9 cellular contexts compared by ENCODE assay signal in genomic region chr18:63237911-63238710, GRCh38.
DNase-seq lines count a peak whose midpoint lies in the region; ATAC-seq and TF ChIP-seq lines count a peak whose summit lies in the region.
"Had no signal": no experiment of that assay in that cellular context is flagged by ENCODE, and none has a peak within 500 bp of the region (broad histone marks: within the 10 kb centered on the region; RNA-seq: fewer than 3 reads in every experiment).

No MANE protein-coding gene starts in this region.

- H3K4me2 ChIP-seq in OCI-LY7 (ENCODE audit: low read length) = no peak overlapping the region

- no TSS peak for BruUV-seq in OCI-LY7 (replicated peaks; lab: Mats Ljungman, UMichigan)

- H3K4me1 ChIP-seq in mucosa of rectum (ENCODE audit: control insufficient read depth in 2 of 2, insufficient read depth in 2 of 2, low read length in 2 of 2) (peaks cover 10 to 12% of the 10 kb centered on the region in 2 donors), OCI-LY7 (ENCODE audit: insufficient read depth, low read length, poor library complexity, severe bottlenecking) (no peaks in the 10 kb centered on the region)

- H3K36me3 ChIP-seq in MG63 = no peaks in the 10 kb centered on the region; the same call in 1 of the 2 replicates
- no peaks in the 10 kb centered on the region for H3K36me3 ChIP-seq in mucosa of rectum (ENCODE audit: control insufficient read depth in 2 of 2, insufficient read depth in 2 of 2, low read length in 2 of 2)
- H3K36me3 ChIP-seq in OCI-LY7 (ENCODE audit: insufficient read depth, low read length) = no peaks in the 10 kb centered on the region

- H2AFZ ChIP-seq in OCI-LY7 (ENCODE audit: low read length) = no peak overlapping the region

- H3K27ac ChIP-seq in mucosa of rectum (ENCODE audit: low read depth in 2 of 2, low read length in 2 of 2) (peak overlapping the region; percentile 64 to 74), OCI-LY7 (ENCODE audit: low read depth, low read length, poor library complexity, severe bottlenecking) (no peak overlapping the region)

- ATAC-seq in GM21381 (IDR thresholded peaks at IDR 0.05; ENCODE audit: unreplicated experiment) (no peak), GM19455 (IDR thresholded peaks at IDR 0.05; ENCODE audit: unreplicated experiment) (no peak)
- ATAC-seq: GM12878 had no signal

- no peak for TF ChIP-seq CTCF in AG09309 (IDR thresholded peaks at IDR 0.05; ENCODE audit: control insufficient read depth, insufficient read depth, low read depth, low read length, missing control alignments)
- TF ChIP-seq CTCF in epithelial cell of esophagus (IDR thresholded peaks at IDR 0.05; ENCODE audit: insufficient read depth, low read depth, low read length, missing control alignments) = no peak
- TF ChIP-seq CTCF in OCI-LY7 (conservative IDR thresholded peaks at IDR 0.05; ENCODE audit: low read length) = no peak

- H3K4me3 ChIP-seq in AG09309 (ENCODE audit: control insufficient read depth, low read depth, low read length) = no peak overlapping the region; the same call in 1 of the 2 replicates
- H3K4me3 ChIP-seq in MG63 = peak overlapping the region; percentile 19
- no peak overlapping the region for H3K4me3 ChIP-seq in epithelial cell of esophagus (ENCODE audit: low read length)
- peak overlapping the region in 1 of 2 donors; percentile 46 for H3K4me3 ChIP-seq in mucosa of rectum (ENCODE audit: low read length in 2 of 2)
- H3K4me3 ChIP-seq in OCI-LY7 (ENCODE audit: low read depth, low read length, poor library complexity, severe bottlenecking) = no peak overlapping the region
- H3K4me3 ChIP-seq: GM12878 had no signal

- H3K27me3 ChIP-seq in MG63 = no peaks in the 10 kb centered on the region
- H3K27me3 ChIP-seq in mucosa of rectum (ENCODE audit: control insufficient read depth in 2 of 2, insufficient read depth in 2 of 2, low read length in 2 of 2) = no peaks in the 10 kb centered on the region

- CTCF ChIA-PET in OCI-LY7 (lab: Charles Lee; ENCODE audit: unreplicated experiment) = no interaction called here

- H4K20me1 ChIP-seq in OCI-LY7 (ENCODE audit: insufficient read depth, low read length) = no peaks in the 10 kb centered on the region

- intact Hi-C loops in OCI-LY7 (cut with micrococcal nuclease; ENCODE audit: unreplicated experiment) = no loop called here

- H3K9ac ChIP-seq in mucosa of rectum (ENCODE audit: low read depth in 1 of 2, low read length in 2 of 2) = peak overlapping the region in 1 of 2 donors; percentile 16

- H3K9me3 ChIP-seq in MG63 = no peaks in the 10 kb centered on the region
- H3K9me3 ChIP-seq in mucosa of rectum (ENCODE audit: control insufficient read depth in 2 of 2, low read length in 2 of 2) = no peaks in the 10 kb centered on the region
- no peaks in the 10 kb centered on the region for H3K9me3 ChIP-seq in OCI-LY7 (ENCODE audit: low read length)

- no peaks in the 10 kb centered on the region for H3K79me2 ChIP-seq in OCI-LY7 (ENCODE audit: insufficient read depth, low read depth, low read length)

- POLR2A ChIA-PET in OCI-LY7 (lab: Charles Lee) = no interaction called here

- H3K9me2 ChIP-seq in OCI-LY7 (ENCODE audit: insufficient read depth, low read length) = no peaks in the 10 kb centered on the region

- peak; percentile 68 for DNase-seq in AG09309 (ENCODE audit: low read depth)
- peak; percentile 83 for DNase-seq in MG63
- peak; percentile 84 for DNase-seq in epithelial cell of esophagus (ENCODE audit: low read depth)
- no peak for DNase-seq in NCI-H1417 (lab: John Stamatoyannopoulos, UW)
- DNase-seq in OCI-LY7 (ENCODE audit: low spot score) = no peak

Comparison
In these comparisons a context has a peak if more than half of its experiments do, and no peak if none do; other contexts are left out.
1. DNase-seq: peak in AG09309 (single experiment), MG63 (single experiment) and epithelial cell of esophagus (single experiment); none in NCI-H1417 (0 of 3) and OCI-LY7 (single experiment).